Comparison of ENCODE assay signal across 16 cellular contexts in genomic region chr7:143387156-143387975, GRCh38. TPM values are rescaled to one million over a fixed set of nuclear protein-coding genes. Genes with fewer than 3 reads are reported as not detected.
DNase-seq lines count a peak whose midpoint lies in the region; ATAC-seq, FAIRE-seq and TF ChIP-seq lines count a peak whose summit lies in the region.
"Had no signal": no experiment of that assay in that cellular context is flagged by ENCODE, and none has a peak within 500 bp of the region (broad histone marks: within the 10 kb centered on the region; RNA-seq: fewer than 3 reads in every experiment).

No MANE protein-coding gene starts in this region.

- peaks cover 49 to 64% of the 10 kb centered on the region in 2 experiments for H4K20me1 ChIP-seq in H1 (replicated peaks in 1 of 2; ENCODE audit: control insufficient read depth in 1 of 2, insufficient read depth in 2 of 2, low read length in 2 of 2)

- H3K27me3 ChIP-seq in HUES48 (ENCODE audit: control insufficient read depth, insufficient read depth, low read length) (no peaks in the 10 kb centered on the region), H1 (replicated peaks in 1 of 4; ENCODE audit: control insufficient read depth in 3 of 4, extremely low read depth in 1 of 4, insufficient read depth in 3 of 4, low read length in 3 of 4) (no peaks in the 10 kb centered on the region)

- H2BK12ac ChIP-seq in H1 (ENCODE audit: low read depth, low read length), result 0 out of 2 replicates have a peak overlapping the region, but pooled peaks have one; percentile 39

- H3K56ac ChIP-seq in H1 (replicated peaks; ENCODE audit: insufficient read length, low read depth, low read length), result no peak overlapping the region

- TF ChIP-seq POLR2A in H1 (IDR thresholded peaks at IDR 0.05; ENCODE audit: control extremely low read depth in 1 of 2, low read depth in 2 of 2, low read length in 2 of 2), result peak in 1 of 2 experiments; percentile 62; a peak in 2 of 3 replicates

- no peak for TF ChIP-seq EP300 in H1 (IDR thresholded peaks at IDR 0.05; ENCODE audit: borderline replicate concordance in 1 of 2, low read depth in 2 of 2, low read length in 2 of 2)

- no peak overlapping the region for H3K27ac Mint-ChIP-seq in progenitor cell of endocrine pancreas
- H3K27ac Mint-ChIP-seq: nephron progenitor cell; stimulated activated effector memory CD8-positive, alpha-beta T cell treated with anti-CD3 and anti-CD28 coated beads, Interleukin-12 subunit alpha, Interleukin-12 subunit beta, amount 100 ng/mL, for 72 hours had no signal

- H2BK5ac ChIP-seq in H1 (ENCODE audit: low read depth, low read length), result peak overlapping the region; percentile 78; the same call in 1 of the 2 replicates

- peaks cover 29% of the 10 kb centered on the region for H3K79me1 ChIP-seq in H1 (ENCODE audit: low read depth, low read length)

- H3K4me1 Mint-ChIP-seq in progenitor cell of endocrine pancreas (ENCODE audit: low read depth), result peaks cover 6% of the 10 kb centered on the region

- no peak overlapping the region for H4K5ac ChIP-seq in H1 (ENCODE audit: insufficient read length, low read depth, low read length)

- DNase-seq in DMS53 (lab: John Stamatoyannopoulos, UW) (peak; percentile 46), DMS53 treated with DMSO at 0.1 percent for 48 hours (lab: John Stamatoyannopoulos, UW; ENCODE audit: unreplicated experiment) (no peak), H1 (ENCODE audit: low read depth in 1 of 2, low spot score in 2 of 2) (peak in 1 of 2 experiments; percentile 62), progenitor cell of endocrine pancreas (ENCODE audit: low spot score, unreplicated experiment) (no peak), NCI-H2196 (lab: John Stamatoyannopoulos, UW; ENCODE audit: unreplicated experiment) (no peak), NCI-H2227 treated with DMSO at 0.1 percent for 48 hours (lab: John Stamatoyannopoulos, UW) (no peak)
- DNase-seq: amniotic stem cell, NCI-H2029, nephron progenitor cell, T-helper 2 cell had no signal

- POLR2A ChIA-PET in H1 (lab: Charles Lee; ENCODE audit: partially characterized antibody), result interaction anchor here (0.6 to 25.2 kb wide), 12 partner anchors 9 to 114 kb away, joined by 3 to 518 read pairs (median 10); partner anchors contain the start of genes EPHA1, FAM131B and ZYX

- H3K14ac ChIP-seq in H1 (ENCODE audit: insufficient read length), result no peak overlapping the region

- no peak overlapping the region for H3K23ac ChIP-seq in H1 (ENCODE audit: insufficient read length)

- no peak overlapping the region for H3K4me2 ChIP-seq in H1 (ENCODE audit: insufficient read depth in 1 of 2, low read depth in 2 of 2, low read length in 2 of 2)

- no peak overlapping the region for H4K91ac ChIP-seq in H1 (replicated peaks; ENCODE audit: insufficient read length, low read length)

- H3K18ac ChIP-seq in H1 (ENCODE audit: extremely low read depth, low read length), result no peak overlapping the region

- CTCF ChIA-PET in H1 (lab: Charles Lee; ENCODE audit: partially characterized antibody), result interaction anchor here (0.6 to 23.5 kb wide), 24 partner anchors 10 to 128 kb away, joined by 3 to 359 read pairs (median 5); partner anchors contain the start of genes CLCN1, EPHA1 and ZYX

- H3K36me3 Mint-ChIP-seq in progenitor cell of endocrine pancreas (ENCODE audit: insufficient read depth), result peaks cover 12% of the 10 kb centered on the region

- H2BK120ac ChIP-seq in H1 (replicated peaks; ENCODE audit: low read depth, low read length), result no peak overlapping the region

- H3K9ac ChIP-seq in HUES48 (ENCODE audit: low read depth, low read length) (no peak overlapping the region), H1 (replicated peaks in 1 of 4; ENCODE audit: extremely low read depth in 1 of 4, low read depth in 3 of 4, low read length in 3 of 4) (no peak overlapping the region)

- H3K27ac ChIP-seq in HUES48 (ENCODE audit: low read depth, low read length) (peak overlapping the region; percentile 44), H1 (ENCODE audit: low read depth, low read length) (peak overlapping the region; percentile 39; the same call in 1 of the 2 replicates)

- H3K4me3 Mint-ChIP-seq in progenitor cell of endocrine pancreas (ENCODE audit: low read depth), result no peak overlapping the region
- H3K4me3 Mint-ChIP-seq: nephron progenitor cell; stimulated activated effector memory CD8-positive, alpha-beta T cell treated with anti-CD3 and anti-CD28 coated beads, Interleukin-12 subunit alpha, Interleukin-12 subunit beta, amount 100 ng/mL, for 72 hours had no signal

- peaks cover 18% of the 10 kb centered on the region for H3K4me1 ChIP-seq in HUES48 (ENCODE audit: control insufficient read depth, insufficient read depth, low read length)
- peaks cover 2 to 15% (median 4%) of the 10 kb centered on the region in 4 experiments; a peak in 6 of 7 replicates for H3K4me1 ChIP-seq in H1 (replicated peaks in 1 of 4; ENCODE audit: control insufficient read depth in 3 of 4, insufficient read depth in 4 of 4, low read length in 3 of 4)

- FAIRE-seq in H1 (lab: Jason Lieb, UNC), result no peak
- FAIRE-seq: keratinocyte had no signal

- H2BK20ac ChIP-seq in H1 (ENCODE audit: low read length), result no peak overlapping the region

- H4K8ac ChIP-seq in H1 (ENCODE audit: extremely low read depth, insufficient read depth, low read length), result no peak overlapping the region

- H3K79me2 ChIP-seq in H1 (ENCODE audit: control insufficient read depth in 1 of 2, insufficient read depth in 2 of 2, low read length in 2 of 2), result peaks cover 3 to 38% of the 10 kb centered on the region in 2 experiments; a peak in 3 of 4 replicates

- TF ChIP-seq CTCF in H1 (IDR thresholded peaks at IDR 0.05; ENCODE audit: control extremely low read depth in 1 of 3, insufficient read depth in 1 of 3, low read depth in 1 of 3, low read length in 3 of 3), result peak in 2 of 3 experiments; percentile 28 to 63; a peak in 2 of 4 replicates
- TF ChIP-seq CTCF in progenitor cell of endocrine pancreas (IDR thresholded peaks at IDR 0.05; ENCODE audit: unreplicated experiment), result peak; percentile 9

- ATAC-seq in GM21390 (IDR thresholded peaks at IDR 0.05; ENCODE audit: unreplicated experiment), result no peak

- peaks cover 5% of the 10 kb centered on the region; the same call in 1 of the 2 replicates for H3K23me2 ChIP-seq in H1 (ENCODE audit: low read depth, low read length)

- 84% methylated on average over 23 of the region's 23 CpGs; no CpG with 5 or more reads in 1 of the 2 experiments for WGBS in H1 (ENCODE audit: extremely low coverage in 1 of 2, insufficient coverage in 1 of 2, insufficient read length in 1 of 2, insufficient replicate concordance in 2 of 2, low coverage in 1 of 2, low lambda C conversion rate in 2 of 2, missing lambda C conversion rate in 1 of 2), 2 experiments

- H3K27me3 Mint-ChIP-seq in progenitor cell of endocrine pancreas, result no peaks in the 10 kb centered on the region

- H3K4me3 ChIP-seq in HUES48 (ENCODE audit: low read depth, low read length), result no peak overlapping the region
- H3K4me3 ChIP-seq in H1 (ENCODE audit: extremely low read depth in 1 of 4, insufficient read depth in 2 of 4, low read depth in 3 of 4, low read length in 4 of 4), result no peak overlapping the region

- H3K9me3 Mint-ChIP-seq in progenitor cell of endocrine pancreas (ENCODE audit: low read depth), result no peaks in the 10 kb centered on the region
- H3K9me3 Mint-ChIP-seq: nephron progenitor cell; stimulated activated effector memory CD8-positive, alpha-beta T cell treated with anti-CD3 and anti-CD28 coated beads, Interleukin-12 subunit alpha, Interleukin-12 subunit beta, amount 100 ng/mL, for 72 hours had no signal

- peak; percentile 31 to 34 for TF ChIP-seq RAD21 in H1 (IDR thresholded peaks at IDR 0.05 in 1 of 2, conservative IDR thresholded peaks at IDR 0.05 in 1 of 2; ENCODE audit: low read depth in 2 of 2, low read length in 2 of 2)

- no peaks in the 10 kb centered on the region for H3K9me3 ChIP-seq in HUES48 (ENCODE audit: control insufficient read depth, insufficient read depth, low read length)
- no peaks in the 10 kb centered on the region for H3K9me3 ChIP-seq in H1 (ENCODE audit: insufficient read depth in 2 of 2, low read depth in 1 of 2, low read length in 1 of 2)

- peak overlapping the region; percentile 54 for H3K4ac ChIP-seq in H1 (replicated peaks; ENCODE audit: insufficient read length, low read depth, low read length)

- H2AFZ ChIP-seq in H1 (ENCODE audit: low read length), result no peak overlapping the region

- no peak overlapping the region for H2BK15ac ChIP-seq in H1 (ENCODE audit: low read length)

- H3K36me3 ChIP-seq in HUES48 (ENCODE audit: control insufficient read depth, insufficient read depth, low read length) (peaks cover 97% of the 10 kb centered on the region), H1 (ENCODE audit: control insufficient read depth in 2 of 4, insufficient read depth in 4 of 4, low read length in 3 of 4) (peaks cover 22 to 77% (median 48%) of the 10 kb centered on the region in 4 experiments)

- H2AK5ac ChIP-seq in H1 (ENCODE audit: low read depth, low read length), result no peak overlapping the region

RNA-seq across cellular contexts. Expression of gene ZYX, which starts 6.2 kb away (rescaled TPM):
- 159 and 174 TPM in 2 replicates for total RNA-seq in H1 (2021; fragmentation: NEBNext Ultra II Directional; extraction: Animal tissue kit (Norgen Biotek cat#: 25700))
- polyA plus RNA-seq in H1 (2011; rRNA removed), result 40.6 and 77.9 TPM in 2 replicates
- polyA plus RNA-seq in H1 (2011; cell fraction: cytosol; rRNA removed), result 25.7 TPM
- 107 TPM for polyA plus RNA-seq in H1 (2011; cell fraction: nucleus; rRNA removed)
- polyA plus RNA-seq in H1 (2012, experiment 1 of 2), result 138 to 177 TPM (median 171 TPM) in 4 replicates
- 172 TPM for polyA plus RNA-seq in H1 (2012, experiment 2 of 2)
- polyA plus RNA-seq in H1 (2013, experiment 1 of 2), result 166 TPM
- polyA plus RNA-seq in H1 (2013, experiment 2 of 2), result 163 TPM
- polyA minus RNA-seq in H1 (2011; rRNA and poly(A)+ RNA removed), result 21.5 and 32.9 TPM in 2 replicates
- 70.7 TPM for polyA minus RNA-seq in H1 (2011; cell fraction: cytosol; rRNA and poly(A)+ RNA removed)
- 64.8 TPM for polyA minus RNA-seq in H1 (2011; cell fraction: nucleus; rRNA and poly(A)+ RNA removed)
- 65.4 and 69.0 TPM in 2 replicates for total RNA-seq in progenitor cell of endocrine pancreas

RNA-seq across cellular contexts. Expression of gene EPHA1, which starts 21.3 kb away (rescaled TPM):
- total RNA-seq in H1 (2021; fragmentation: NEBNext Ultra II Directional; extraction: Animal tissue kit (Norgen Biotek cat#: 25700)), result 133 and 139 TPM in 2 replicates
- 86.5 and 113 TPM in 2 replicates for polyA plus RNA-seq in H1 (2011; rRNA removed)
- polyA plus RNA-seq in H1 (2011; cell fraction: cytosol; rRNA removed), result 103 TPM
- polyA plus RNA-seq in H1 (2011; cell fraction: nucleus; rRNA removed), result 324 TPM
- 107 to 123 TPM (median 120 TPM) in 4 replicates for polyA plus RNA-seq in H1 (2012, experiment 1 of 2)
- polyA plus RNA-seq in H1 (2012, experiment 2 of 2), result 106 TPM
- polyA plus RNA-seq in H1 (2013, experiment 1 of 2), result 176 TPM
- 162 TPM for polyA plus RNA-seq in H1 (2013, experiment 2 of 2)
- polyA minus RNA-seq in H1 (2011; rRNA and poly(A)+ RNA removed), result 185 and 189 TPM in 2 replicates
- polyA minus RNA-seq in H1 (2011; cell fraction: cytosol; rRNA and poly(A)+ RNA removed), result 79.6 TPM
- 128 TPM for polyA minus RNA-seq in H1 (2011; cell fraction: nucleus; rRNA and poly(A)+ RNA removed)
- total RNA-seq in progenitor cell of endocrine pancreas, result 54.4 and 56.3 TPM in 2 replicates
- total RNA-seq: OCI-LY7 had no signal

RNA-seq across cellular contexts. Expression of gene FAM131B, which starts 24.9 kb away (rescaled TPM):
- total RNA-seq in H1 (2021; fragmentation: NEBNext Ultra II Directional; extraction: Animal tissue kit (Norgen Biotek cat#: 25700)), result 35.5 and 38.2 TPM in 2 replicates
- polyA plus RNA-seq in H1 (2011; rRNA removed), result 23.1 and 28.8 TPM in 2 replicates
- 27.9 TPM for polyA plus RNA-seq in H1 (2011; cell fraction: cytosol; rRNA removed)
- 37.7 TPM for polyA plus RNA-seq in H1 (2011; cell fraction: nucleus; rRNA removed)
- 22.4 to 28.3 TPM (median 26.2 TPM) in 4 replicates for polyA plus RNA-seq in H1 (2012, experiment 1 of 2)
- polyA plus RNA-seq in H1 (2012, experiment 2 of 2), result 25.4 TPM
- polyA plus RNA-seq in H1 (2013, experiment 1 of 2), result 11.6 TPM
- 12.8 TPM for polyA plus RNA-seq in H1 (2013, experiment 2 of 2)
- polyA minus RNA-seq in H1 (2011; rRNA and poly(A)+ RNA removed), result 51.2 and 57.7 TPM in 2 replicates
- 20.8 TPM for polyA minus RNA-seq in H1 (2011; cell fraction: cytosol; rRNA and poly(A)+ RNA removed)
- polyA minus RNA-seq in H1 (2011; cell fraction: nucleus; rRNA and poly(A)+ RNA removed), result 25.5 TPM
- 2.3 and 3.7 TPM in 2 replicates for total RNA-seq in progenitor cell of endocrine pancreas
- total RNA-seq: OCI-LY7 had no signal

RNA-seq across cellular contexts. Expression of gene TAS2R60, which starts 55.9 kb away (rescaled TPM):
- 0.32 and 0.46 TPM in 2 replicates for total RNA-seq in H1 (2021; fragmentation: NEBNext Ultra II Directional; extraction: Animal tissue kit (Norgen Biotek cat#: 25700))
- polyA plus RNA-seq in H1 (2011; rRNA removed), result 0.13 and 0.15 TPM in 2 replicates
- 0.14 TPM for polyA plus RNA-seq in H1 (2011; cell fraction: cytosol; rRNA removed)
- 0.37 TPM for polyA plus RNA-seq in H1 (2011; cell fraction: nucleus; rRNA removed)
- 0.20 TPM in 1 of 4 replicates, not detected in the others for polyA plus RNA-seq in H1 (2012, experiment 1 of 2)
- 0.29 TPM for polyA plus RNA-seq in H1 (2012, experiment 2 of 2)
- polyA plus RNA-seq in H1 (2013, experiment 1 of 2), result 0.18 TPM
- polyA plus RNA-seq in H1 (2013, experiment 2 of 2), result not detected
- 1.6 and 2.6 TPM in 2 replicates for polyA minus RNA-seq in H1 (2011; rRNA and poly(A)+ RNA removed)
- polyA minus RNA-seq in H1 (2011; cell fraction: cytosol; rRNA and poly(A)+ RNA removed), result not detected
- polyA minus RNA-seq in H1 (2011; cell fraction: nucleus; rRNA and poly(A)+ RNA removed), result 6.1 TPM
- not detected in 2 replicates for total RNA-seq in progenitor cell of endocrine pancreas
- total RNA-seq: A172, OCI-LY7 had no signal
